Comparison of ENCODE assay signal across 8 cellular contexts in genomic region chr3:50502584-50503423, GRCh38. TPM values are rescaled to one million over a fixed set of nuclear protein-coding genes. Genes with fewer than 3 reads are reported as not detected.
A peak's percentile ranks its signal among the peaks of the same experiment; 100 is the strongest.
DNase-seq lines count a peak whose midpoint lies in the region; ATAC-seq and TF ChIP-seq lines count a peak whose summit lies in the region.

No MANE protein-coding gene starts in this region.

- H3K36me3 Mint-ChIP-seq in activated T-cell treated with anti-CD3 and anti-CD28 coated beads, Interleukin-2, amount 50 U/mL, for 24 hours (ENCODE audit: low read depth): no peaks in the 10 kb centered on the region

- H3K27ac ChIP-seq in spleen: peak overlapping the region in 3 of 8 donors; percentile 46 to 55 (median 54)

- DNase-seq in NCI-H748 (lab: John Stamatoyannopoulos, UW; ENCODE audit: unreplicated experiment) (peak; percentile 36), NCI-H748 treated with DMSO at 0.1 percent for 48 hours (lab: John Stamatoyannopoulos, UW) (no peak), spleen (no peak), NCI-H1105 treated with DMSO at 0.1 percent for 48 hours (lab: John Stamatoyannopoulos, UW) (no peak)
- peak; percentile 50 for DNase-seq in activated T-cell treated with anti-CD3 and anti-CD28 coated beads, Interleukin-2, amount 50 U/mL, for 24 hours

- peaks cover 5% of the 10 kb centered on the region for H3K4me1 Mint-ChIP-seq in activated T-cell treated with anti-CD3 and anti-CD28 coated beads, Interleukin-2, amount 50 U/mL, for 24 hours (ENCODE audit: low read depth)

- peak overlapping the region; percentile 47 for H3K9ac ChIP-seq in iPS-15b (ENCODE audit: low read depth, low read length)

- no peak overlapping the region for H3K27ac Mint-ChIP-seq in activated T-cell treated with anti-CD3 and anti-CD28 coated beads, Interleukin-2, amount 50 U/mL, for 24 hours

- H3K27me3 ChIP-seq in iPS-15b (ENCODE audit: control insufficient read depth, insufficient read depth, low read length) (peaks cover 27% of the 10 kb centered on the region), spleen (replicated peaks in 1 of 7) (peaks cover 0 to 62% (median 29%) of the 10 kb centered on the region in 7 donors)

- H3K36me3 ChIP-seq in iPS-15b (ENCODE audit: control insufficient read depth, insufficient read depth, low read length) (no peaks in the 10 kb centered on the region), spleen (no peaks in the 10 kb centered on the region)

- no peaks in the 10 kb centered on the region for H3K9me3 Mint-ChIP-seq in activated T-cell treated with anti-CD3 and anti-CD28 coated beads, Interleukin-2, amount 50 U/mL, for 24 hours

- H3K9me3 ChIP-seq in iPS-15b (ENCODE audit: control insufficient read depth, insufficient read depth, low read length) (no peaks in the 10 kb centered on the region), spleen (no peaks in the 10 kb centered on the region)

- ATAC-seq in GM21717 (IDR thresholded peaks at IDR 0.05; ENCODE audit: unreplicated experiment) (no peak), HG02588 (IDR thresholded peaks at IDR 0.05; ENCODE audit: unreplicated experiment) (no peak)

- peak overlapping the region; percentile 65 for H3K4me3 Mint-ChIP-seq in activated T-cell treated with anti-CD3 and anti-CD28 coated beads, Interleukin-2, amount 50 U/mL, for 24 hours

- TF ChIP-seq CTCF in spleen (IDR thresholded peaks at IDR 0.05 in 8 of 11, conservative IDR thresholded peaks at IDR 0.05 in 3 of 11): no peak

- H3K27me3 Mint-ChIP-seq in activated T-cell treated with anti-CD3 and anti-CD28 coated beads, Interleukin-2, amount 50 U/mL, for 24 hours: peaks cover 40% of the 10 kb centered on the region

- H3K4me1 ChIP-seq in iPS-15b (ENCODE audit: control insufficient read depth, insufficient read depth, low read length): peaks cover 12% of the 10 kb centered on the region
- peaks cover 7 to 25% (median 16%) of the 10 kb centered on the region in 6 donors for H3K4me1 ChIP-seq in spleen

- TF ChIP-seq POLR2A in spleen (IDR thresholded peaks at IDR 0.05): no peak

- H3K4me3 ChIP-seq in iPS-15b (ENCODE audit: low read depth, low read length) (peak overlapping the region; percentile 66), spleen (peak overlapping the region; percentile 33 to 80 (median 53))

- WGBS in spleen, 5 donors: 1 to 3% (median 3%) methylated on average over 27 to 79 of the region's 79 CpGs; no CpG with 5 or more reads in 1 of the 5 donors

- intact Hi-C loops in spleen (cut with DNase I; ENCODE audit: low total_unique reads): no loop called here

RNA-seq across cellular contexts. Expression of gene CACNA2D2, which starts 0.6 kb away (rescaled TPM):
- 1 to 10 TPM in 6 of 7 donors, under 1 TPM in 1; 0.85 to 3.2 (median 1.4) TPM for total RNA-seq in spleen
- under 1 TPM; 0.24 to 0.64 (median 0.26) TPM for polyA plus RNA-seq in spleen

Comparison
In these comparisons a context has a peak if more than half of its experiments do, and no peak if none do; other contexts are left out.
1. DNase-seq: peak in NCI-H748 (single experiment) and activated T-cell treated with anti-CD3 and anti-CD28 coated beads, Interleukin-2, amount 50 U/mL, for 24 hours (single experiment); none in NCI-H748 treated with DMSO at 0.1 percent for 48 hours (single experiment), spleen (single experiment) and NCI-H1105 treated with DMSO at 0.1 percent for 48 hours (single experiment).